Comparison of ENCODE assay signal across 20 cellular contexts in genomic region chr7:21193895-21194294, GRCh38.
DNase-seq lines count a peak whose midpoint lies in the region; ATAC-seq and TF ChIP-seq lines count a peak whose summit lies in the region.
"Had no signal": no experiment of that assay in that cellular context is flagged by ENCODE, and none has a peak within 500 bp of the region (broad histone marks: within the 10 kb centered on the region; RNA-seq: fewer than 3 reads in every experiment).

No MANE protein-coding gene starts in this region.

- TF ChIP-seq CTCF in GM23338 (conservative IDR thresholded peaks at IDR 0.05; ENCODE audit: low read depth in 2 of 2) (0 out of 4 replicates have a peak, but pooled peaks of 1 of the 2 experiments have one; percentile 16), endothelial cell (IDR thresholded peaks at IDR 0.05; ENCODE audit: unreplicated experiment) (peak; percentile 16)

- H3K36me3 ChIP-seq in GM23338 (ENCODE audit: insufficient read depth), result no peaks in the 10 kb centered on the region
- H3K36me3 ChIP-seq in Karpas-422 (ENCODE audit: insufficient read depth, low read length), result no peaks in the 10 kb centered on the region
- H3K36me3 ChIP-seq in mesendoderm (ENCODE audit: control insufficient read depth, insufficient read depth, low read length), result no peaks in the 10 kb centered on the region
- H3K36me3 ChIP-seq in MG63, result no peaks in the 10 kb centered on the region
- H3K36me3 ChIP-seq: BLaER1 had no signal

- H2BK15ac ChIP-seq in mesendoderm (replicated peaks; ENCODE audit: low read depth), result no peak overlapping the region

- H3K4me1 ChIP-seq in GM23338 (ENCODE audit: insufficient read depth) (no peaks in the 10 kb centered on the region), Karpas-422 (ENCODE audit: low read length) (no peaks in the 10 kb centered on the region), mesendoderm (ENCODE audit: control insufficient read depth, low read depth, low read length) (peaks cover 5% of the 10 kb centered on the region)

- H3K79me1 ChIP-seq in mesendoderm (ENCODE audit: low read length), result no peaks in the 10 kb centered on the region

- no peaks in the 10 kb centered on the region for H3K27me3 Mint-ChIP-seq in GM23338 (ENCODE audit: insufficient read depth, low read depth, poor library complexity)
- no peaks in the 10 kb centered on the region for H3K27me3 Mint-ChIP-seq in endothelial cell (ENCODE audit: unreplicated experiment)

- H2BK5ac ChIP-seq in mesendoderm (ENCODE audit: low read length), result no peak overlapping the region

- H2BK120ac ChIP-seq in mesendoderm (ENCODE audit: low read depth, low read length), result no peak overlapping the region

- no peaks in the 10 kb centered on the region for H3K9me3 ChIP-seq in Karpas-422 (ENCODE audit: low read length)
- no peaks in the 10 kb centered on the region for H3K9me3 ChIP-seq in MG63
- H3K9me3 ChIP-seq: BLaER1 had no signal

- H3K4me3 Mint-ChIP-seq in GM23338 (no peak overlapping the region), endothelial cell (ENCODE audit: unreplicated experiment) (no peak overlapping the region)
- H3K4me3 Mint-ChIP-seq: CD14-positive monocyte; CD4-positive, alpha-beta memory T cell; HFFc6 had no signal

- H3K79me2 ChIP-seq in GM23338 (replicated peaks; ENCODE audit: insufficient read depth), result no peaks in the 10 kb centered on the region
- H3K79me2 ChIP-seq in Karpas-422 (ENCODE audit: low read length), result no peaks in the 10 kb centered on the region
- no peaks in the 10 kb centered on the region for H3K79me2 ChIP-seq in mesendoderm (ENCODE audit: control insufficient read depth, insufficient read depth, low read length)

- no peak overlapping the region for H3K27ac ChIP-seq in GM23338 (ENCODE audit: low read depth)
- H3K27ac ChIP-seq in Karpas-422 (ENCODE audit: low read length), result no peak overlapping the region
- H3K27ac ChIP-seq in mesendoderm (ENCODE audit: low read depth, low read length), result no peak overlapping the region
- H3K27ac ChIP-seq: BLaER1 had no signal

- no peak overlapping the region for H3K56ac ChIP-seq in mesendoderm (ENCODE audit: low read length)

- H4K20me1 ChIP-seq in GM23338 (replicated peaks; ENCODE audit: insufficient read depth) (no peaks in the 10 kb centered on the region), Karpas-422 (ENCODE audit: insufficient read depth, low read depth, low read length) (no peaks in the 10 kb centered on the region)
- H4K20me1 ChIP-seq: BLaER1 had no signal

- H3K27me3 ChIP-seq in GM23338 (ENCODE audit: insufficient read depth) (no peaks in the 10 kb centered on the region), Karpas-422 (ENCODE audit: low read length) (no peaks in the 10 kb centered on the region), mesendoderm (ENCODE audit: insufficient read depth, low read length, poor library complexity) (no peaks in the 10 kb centered on the region), MG63 (no peaks in the 10 kb centered on the region)
- H3K27me3 ChIP-seq: BLaER1 had no signal

- H3K27ac Mint-ChIP-seq in GM23338, result no peak overlapping the region
- H3K27ac Mint-ChIP-seq in endothelial cell (ENCODE audit: unreplicated experiment), result no peak overlapping the region
- H3K27ac Mint-ChIP-seq: CD14-positive monocyte; CD4-positive, alpha-beta memory T cell; HFFc6 had no signal

- H3K23ac ChIP-seq in mesendoderm (ENCODE audit: low read length), result no peak overlapping the region

- H4K5ac ChIP-seq in mesendoderm (ENCODE audit: low read length), result no peak overlapping the region

- H3K4me3 ChIP-seq in GM23338 (no peak overlapping the region), Karpas-422 (ENCODE audit: low read length) (no peak overlapping the region), mesendoderm (ENCODE audit: low read length) (no peak overlapping the region), MG63 (no peak overlapping the region)
- H3K4me3 ChIP-seq: BLaER1, K562 had no signal

- H3K4me1 Mint-ChIP-seq in GM23338 (peaks cover 13% of the 10 kb centered on the region), endothelial cell (ENCODE audit: unreplicated experiment) (no peaks in the 10 kb centered on the region)
- H3K4me1 Mint-ChIP-seq: CD14-positive monocyte had no signal

- no peak overlapping the region for H4K8ac ChIP-seq in mesendoderm (ENCODE audit: low read depth, low read length)

- WGBS in mesendoderm (ENCODE audit: extremely low coverage, insufficient coverage, low lambda C conversion rate), result no CpG with 5 or more reads among the region's 2 CpGs

- H3K4ac ChIP-seq in mesendoderm (ENCODE audit: low read depth, low read length), result no peak overlapping the region

- H3K9me3 Mint-ChIP-seq in GM23338 (no peaks in the 10 kb centered on the region), endothelial cell (ENCODE audit: unreplicated experiment) (no peaks in the 10 kb centered on the region)
- H3K9me3 Mint-ChIP-seq: CD4-positive, alpha-beta memory T cell had no signal

- H2AFZ ChIP-seq in GM23338 (peak overlapping the region; percentile 52; the same call in 1 of the 2 replicates), Karpas-422 (ENCODE audit: low read length) (no peak overlapping the region)

- peak; percentile 81 for ATAC-seq in GM23338
- ATAC-seq in HG03342 (IDR thresholded peaks at IDR 0.05; ENCODE audit: unreplicated experiment), result no peak
- ATAC-seq in HG03439 (IDR thresholded peaks at IDR 0.05; ENCODE audit: unreplicated experiment), result no peak
- ATAC-seq: HCT116, K562 had no signal

- no peak overlapping the region for H2AK5ac ChIP-seq in mesendoderm (ENCODE audit: low read length)

- no peak overlapping the region for H3K18ac ChIP-seq in mesendoderm (ENCODE audit: low read length)

- no peak overlapping the region for H3K9ac ChIP-seq in Karpas-422 (ENCODE audit: low read length)
- no peak overlapping the region for H3K9ac ChIP-seq in mesendoderm (ENCODE audit: low read length)
- H3K9ac ChIP-seq: BLaER1 had no signal

- peak; percentile 47 for DNase-seq in GM23338 (ENCODE audit: low spot score)
- peak; percentile 24 for DNase-seq in Karpas-422
- no peak for DNase-seq in endothelial cell (ENCODE audit: low spot score)
- peak; percentile 46 for DNase-seq in mesendoderm
- no peak for DNase-seq in H4 (ENCODE audit: low spot score)
- no peak for DNase-seq in MG63
- DNase-seq: 8988T; CD4-positive, alpha-beta memory T cell; DMS153; DMS79; GF-D8; GOT3; HFFc6; IMR-90 had no signal

- no peaks in the 10 kb centered on the region for H3F3A ChIP-seq in GM23338 (replicated peaks; ENCODE audit: low read depth)

- H3K9me2 ChIP-seq in GM23338 (ENCODE audit: insufficient read depth), result peaks cover 6% of the 10 kb centered on the region; the same call in 1 of the 2 replicates
- no peaks in the 10 kb centered on the region for H3K9me2 ChIP-seq in Karpas-422 (replicated peaks; ENCODE audit: insufficient read depth, low read length)

- H3K36me3 Mint-ChIP-seq in GM23338 (ENCODE audit: low read depth) (no peaks in the 10 kb centered on the region), endothelial cell (ENCODE audit: low read depth, unreplicated experiment) (no peaks in the 10 kb centered on the region)
- H3K36me3 Mint-ChIP-seq: CD14-positive monocyte; CD4-positive, alpha-beta memory T cell had no signal

- H3K4me2 ChIP-seq in GM23338 (no peak overlapping the region), Karpas-422 (ENCODE audit: low read depth, low read length, poor library complexity, severe bottlenecking) (no peak overlapping the region), mesendoderm (ENCODE audit: low read length) (no peak overlapping the region)
- H3K4me2 ChIP-seq: BLaER1 had no signal

TF ChIP-seq in GM23338, 12 proteins besides CTCF, POLR2A, EP300 and RAD21 (continues in another document):
- TF ChIP-seq EZH2phosphoT487 (IDR thresholded peaks at IDR 0.05; ENCODE audit: unreplicated experiment) (no peak), REST (IDR thresholded peaks at IDR 0.05; ENCODE audit: unreplicated experiment) (no peak), CREB1 (CRISPR knock-in tag; IDR thresholded peaks at IDR 0.05; ENCODE audit: low read depth) (no peak), NANOG (IDR thresholded peaks at IDR 0.05; ENCODE audit: borderline replicate concordance) (no peak), ZNF114 (CRISPR knock-in tag; IDR thresholded peaks at IDR 0.05) (no peak), STAT1 (IDR thresholded peaks at IDR 0.05; ENCODE audit: unreplicated experiment) (no peak), POLR2AphosphoS5 (IDR thresholded peaks at IDR 0.05; ENCODE audit: low read depth) (no peak), EZH2 (IDR thresholded peaks at IDR 0.05; ENCODE audit: low read depth, unreplicated experiment) (no peak), ZNF331 (CRISPR knock-in tag; IDR thresholded peaks at IDR 0.05; ENCODE audit: low read depth) (no peak)
- TF ChIP-seq, protein P1, sequence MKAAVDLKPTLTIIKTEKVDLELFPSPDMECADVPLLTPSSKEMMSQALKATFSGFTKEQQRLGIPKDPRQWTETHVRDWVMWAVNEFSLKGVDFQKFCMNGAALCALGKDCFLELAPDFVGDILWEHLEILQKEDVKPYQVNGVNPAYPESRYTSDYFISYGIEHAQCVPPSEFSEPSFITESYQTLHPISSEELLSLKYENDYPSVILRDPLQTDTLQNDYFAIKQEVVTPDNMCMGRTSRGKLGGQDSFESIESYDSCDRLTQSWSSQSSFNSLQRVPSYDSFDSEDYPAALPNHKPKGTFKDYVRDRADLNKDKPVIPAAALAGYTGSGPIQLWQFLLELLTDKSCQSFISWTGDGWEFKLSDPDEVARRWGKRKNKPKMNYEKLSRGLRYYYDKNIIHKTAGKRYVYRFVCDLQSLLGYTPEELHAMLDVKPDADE (IDR thresholded peaks at IDR 0.05), result no peak

Comparison
In these comparisons a context has a peak if more than half of its experiments do, and no peak if none do; other contexts are left out.
1. DNase-seq: peak in GM23338 (single experiment), Karpas-422 (single experiment) and mesendoderm (single experiment); none in endothelial cell (single experiment), H4 (single experiment) and MG63 (single experiment).